22 cellular contexts compared by ENCODE assay signal in the genomic region with DNA sequence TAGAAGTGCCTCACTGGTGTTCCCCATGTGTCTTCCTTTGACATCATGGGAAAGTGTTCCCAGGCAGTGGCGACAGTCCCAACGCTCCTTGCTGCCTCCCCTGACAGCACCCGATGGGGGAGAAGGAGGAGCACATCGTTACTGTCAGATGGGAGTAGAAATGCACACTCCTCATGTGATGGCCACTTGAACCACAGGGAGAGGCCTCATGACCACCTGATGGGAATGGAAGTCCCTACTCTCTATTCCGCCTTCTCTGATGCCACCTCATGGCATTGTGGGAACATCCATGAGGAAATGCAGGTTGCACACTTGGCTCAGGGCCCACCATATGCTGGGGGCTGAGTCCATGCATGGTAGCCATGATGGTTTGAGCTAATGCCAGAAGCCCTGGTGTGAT.
"Had no signal": no experiment of that assay in that cellular context is flagged by ENCODE, and none has a peak within 500 bp of the region (broad histone marks: within the 10 kb centered on the region; RNA-seq: fewer than 3 reads in every experiment).

No MANE protein-coding gene starts in this region.

- H3K36me3 Mint-ChIP-seq: natural killer cell treated with Interleukin-12 subunit alpha and Interleukin-12 subunit beta and Interleukin-15 and Interleukin-18, amount 100 ng/mL, for 72 hours had no signal

- H3K9ac ChIP-seq: neural progenitor cell had no signal

- H3K36me3 ChIP-seq: esophagus squamous epithelium, gastroesophageal sphincter, left ventricle myocardium inferior, lower lobe of right lung, neural progenitor cell, stomach, thoracic aorta, transverse colon had no signal

- H3K9me3 ChIP-seq: esophagus squamous epithelium, gastroesophageal sphincter, left ventricle myocardium inferior, lower lobe of right lung, stomach, thoracic aorta, transverse colon had no signal

- H3K4me3 Mint-ChIP-seq: dendritic cell treated with granulocyte-macrophage colony-stimulating factor and Interleukin-4, amounts not matched to agents 40 ng/mL and 50 ng/mL, for 4 days; effector memory CD8-positive, alpha-beta T cell; memory B cell; natural killer cell treated with Interleukin-12 subunit alpha and Interleukin-12 subunit beta and Interleukin-15 and Interleukin-18, amount 100 ng/mL, for 72 hours; neural progenitor cell had no signal

- H3K27me3 ChIP-seq: esophagus squamous epithelium, gastroesophageal sphincter, neural progenitor cell, stomach, transverse colon had no signal

- H3K27ac ChIP-seq: esophagus squamous epithelium, gastroesophageal sphincter, left ventricle myocardium inferior, lower lobe of right lung, neural progenitor cell, stomach, thoracic aorta, transverse colon had no signal

- H2AFZ ChIP-seq: neural progenitor cell had no signal

- FAIRE-seq: colon, keratinocyte, small intestine had no signal

- ATAC-seq: effector memory CD8-positive, alpha-beta T cell; gastroesophageal sphincter; lower lobe of right lung; natural killer cell treated with Interleukin-12 subunit alpha and Interleukin-12 subunit beta and Interleukin-15 and Interleukin-18, amount 100 ng/mL, for 72 hours had no signal

- H3K27ac Mint-ChIP-seq: dendritic cell treated with granulocyte-macrophage colony-stimulating factor and Interleukin-4, amounts not matched to agents 40 ng/mL and 50 ng/mL, for 4 days; effector memory CD8-positive, alpha-beta T cell; memory B cell; natural killer cell treated with Interleukin-12 subunit alpha and Interleukin-12 subunit beta and Interleukin-15 and Interleukin-18, amount 100 ng/mL, for 72 hours had no signal

- DNase-seq: effector memory CD8-positive, alpha-beta T cell; esophagus squamous epithelium; foreskin fibroblast; glutamatergic neuron; left ventricle myocardium inferior; lower lobe of right lung; midbrain; posterior cingulate gyrus; small intestine; stimulated activated CD4-positive, alpha-beta T cell treated with anti-CD3 and anti-CD28 coated beads, Interleukin-12 subunit alpha, Interleukin-12 subunit beta, amount 100 ng/mL, for 4 hours; stimulated activated naive CD4-positive, alpha-beta T cell; stomach; substantia nigra; transverse colon had no signal

- H3K4me2 ChIP-seq: neural progenitor cell had no signal

- H3K4me1 ChIP-seq: left ventricle myocardium inferior had no signal

- H3K4me3 ChIP-seq: esophagus squamous epithelium, gastroesophageal sphincter, left ventricle myocardium inferior, lower lobe of right lung, neural progenitor cell, stomach, thoracic aorta, transverse colon had no signal

- H3K27me3 Mint-ChIP-seq: dendritic cell treated with granulocyte-macrophage colony-stimulating factor and Interleukin-4, amounts not matched to agents 40 ng/mL and 50 ng/mL, for 4 days; memory B cell had no signal

- H3K9me3 Mint-ChIP-seq: dendritic cell treated with granulocyte-macrophage colony-stimulating factor and Interleukin-4, amounts not matched to agents 40 ng/mL and 50 ng/mL, for 4 days; effector memory CD8-positive, alpha-beta T cell; memory B cell; natural killer cell treated with Interleukin-12 subunit alpha and Interleukin-12 subunit beta and Interleukin-15 and Interleukin-18, amount 100 ng/mL, for 72 hours; neural progenitor cell had no signal
